ENCODE assay signal across 1 cellular context in genomic region chr6:33169286-33170175, GRCh38.
TF ChIP-seq lines count a peak whose summit lies in the region.

No MANE protein-coding gene starts in this region.

TF ChIP-seq in K562, 482 proteins besides CTCF, POLR2A, EP300 and RAD21:
- TF ChIP-seq PKNOX1 (IDR thresholded peaks at IDR 0.05), result peak; percentile 42; the same call in 1 of the 2 replicates
- TF ChIP-seq CHD2 (IDR thresholded peaks at IDR 0.05; ENCODE audit: low read depth, low read length), result no peak
- peak; percentile 95 for TF ChIP-seq NFIC (IDR thresholded peaks at IDR 0.05)
